8 cellular contexts compared by ENCODE assay signal in the genomic region with DNA sequence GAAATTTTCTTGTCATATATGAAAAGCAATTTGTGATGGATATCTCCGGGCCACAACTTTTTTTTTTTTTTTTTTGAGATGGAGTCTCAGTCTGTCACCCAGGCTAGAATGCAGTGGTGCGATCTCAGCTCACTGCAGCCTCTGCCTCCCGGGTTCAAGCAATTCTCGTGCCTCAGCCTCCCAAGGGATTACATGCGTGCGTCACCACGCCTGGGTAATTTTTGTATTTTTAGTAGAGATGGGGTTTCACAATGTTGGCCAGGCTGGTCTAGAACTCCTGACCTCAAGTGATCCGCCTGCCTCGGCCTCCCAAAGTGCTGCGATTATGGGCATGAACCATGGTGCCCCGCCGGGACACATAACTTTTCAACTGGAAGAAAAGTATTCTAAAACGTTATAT. TPM values are rescaled to one million over a fixed set of nuclear protein-coding genes. Genes with fewer than 3 reads are reported as not detected.
DNase-seq lines count a peak whose midpoint lies in the region; ATAC-seq, FAIRE-seq and TF ChIP-seq lines count a peak whose summit lies in the region.
"Not testable (repeated sequence)": the region's sequence is repeated elsewhere in the genome, so short reads cannot be mapped to it uniquely, and the experiment has no call there.

No MANE protein-coding gene starts in this region.

- H3K36me3 Mint-ChIP-seq in activated CD4-positive, alpha-beta T cell treated with anti-CD3 and anti-CD28 coated beads, Interleukin-2, amount 10 ng/mL, durations not matched to agents 24 days and 14 days (ENCODE audit: low read depth) = not testable (repeated sequence)

- peaks cover 54% of the 10 kb centered on the region for H3F3A ChIP-seq in PC-9 (ENCODE audit: insufficient read depth, low read depth)

- H3K27me3 Mint-ChIP-seq in activated CD4-positive, alpha-beta T cell treated with anti-CD3 and anti-CD28 coated beads, Interleukin-2, amount 10 ng/mL, durations not matched to agents 24 days and 14 days = not testable (repeated sequence)

- 59% methylated on average over 13 of the region's 13 CpGs for WGBS in GM12878 (ENCODE audit: insufficient coverage, insufficient replicate concordance, low lambda C conversion rate, missing lambda C conversion rate)

- H3K27me3 ChIP-seq in BLaER1 treated with 17β-estradiol and CSF1 and Interleukin-3, amounts not matched to agents 10 nM and 100 nM; PC-9 (ENCODE audit: insufficient read depth, low read depth); GM12878 (replicated peaks in 1 of 2; ENCODE audit: control insufficient read depth in 2 of 2, insufficient read depth in 2 of 2, low read length in 1 of 2); endothelial cell of umbilical vein (ENCODE audit: control insufficient read depth in 2 of 2, insufficient read depth in 2 of 2, low read length in 2 of 2); foreskin keratinocyte; skeletal muscle satellite cell (ENCODE audit: control insufficient read depth, insufficient read depth, low read length); tibial artery: not testable (repeated sequence)

- DNase-seq in PC-9; GM12878 (ENCODE audit: low read depth, low spot score); endothelial cell of umbilical vein (ENCODE audit: low read depth, low spot score); foreskin keratinocyte: not testable (repeated sequence)
- DNase-seq in activated CD4-positive, alpha-beta T cell treated with anti-CD3 and anti-CD28 coated beads, Interleukin-2, amount 10 ng/mL, durations not matched to agents 24 days and 14 days = peak; percentile 17
- peak; percentile 46 to 93 for DNase-seq in tibial artery

- TF ChIP-seq RAD21 in GM12878 (IDR thresholded peaks at IDR 0.05; ENCODE audit: insufficient read depth, low read depth, low read length) = not testable (repeated sequence)

- CTCF ChIA-PET in PC-9 (lab: Charles Lee) = interaction anchor here (0.7 kb wide), 1 partner anchor 142 kb away, joined by 3 read pairs; no protein-coding TSS in a partner anchor
- CTCF ChIA-PET in GM12878 (lab: Yijun Ruan, JAX); endothelial cell of umbilical vein (lab: Charles Lee): not testable (repeated sequence)

- H3K9me3 ChIP-seq in BLaER1 treated with 17β-estradiol and CSF1 and Interleukin-3, amounts not matched to agents 10 nM and 100 nM (replicated peaks in 1 of 11) = peaks cover 31 to 58% (median 51%) of the 10 kb centered on the region in 11 experiments
- H3K9me3 ChIP-seq in PC-9 (ENCODE audit: insufficient read depth, low read depth); GM12878 (replicated peaks; ENCODE audit: control insufficient read depth, insufficient read depth, low read length); endothelial cell of umbilical vein (replicated peaks; ENCODE audit: control insufficient read depth, insufficient read depth, low read length); skeletal muscle satellite cell (replicated peaks; ENCODE audit: low read length); tibial artery: not testable (repeated sequence)

- peaks cover 27 to 73% (median 46%) of the 10 kb centered on the region in 11 experiments for H3K36me3 ChIP-seq in BLaER1 treated with 17β-estradiol and CSF1 and Interleukin-3, amounts not matched to agents 10 nM and 100 nM
- not testable (repeated sequence) for H3K36me3 ChIP-seq in PC-9 (ENCODE audit: low read depth); GM12878 (ENCODE audit: control insufficient read depth in 2 of 2, insufficient read depth in 2 of 2, low read length in 1 of 2); endothelial cell of umbilical vein (ENCODE audit: control insufficient read depth in 2 of 2, extremely low read depth in 1 of 2, insufficient read depth in 2 of 2, low read length in 2 of 2); skeletal muscle satellite cell (ENCODE audit: insufficient read depth, low read length); tibial artery

- peak overlapping the region in 8 of 11 experiments; percentile 1 to 52 (median 40); a peak in 11 of 22 replicates for H3K27ac ChIP-seq in BLaER1 treated with 17β-estradiol and CSF1 and Interleukin-3, amounts not matched to agents 10 nM and 100 nM
- H3K27ac ChIP-seq in PC-9 = peak overlapping the region; percentile 82
- not testable (repeated sequence) for H3K27ac ChIP-seq in GM12878 (ENCODE audit: control insufficient read depth, insufficient read depth)
- H3K27ac ChIP-seq in endothelial cell of umbilical vein (ENCODE audit: insufficient read depth, low read depth, low read length) = peak overlapping the region; percentile 87
- peak overlapping the region; percentile 92 for H3K27ac ChIP-seq in foreskin keratinocyte
- peak overlapping the region; percentile 84 to 93 for H3K27ac ChIP-seq in tibial artery

- H3K4me1 Mint-ChIP-seq in activated CD4-positive, alpha-beta T cell treated with anti-CD3 and anti-CD28 coated beads, Interleukin-2, amount 10 ng/mL, durations not matched to agents 24 days and 14 days = peaks cover 24% of the 10 kb centered on the region

- peaks cover 5 to 62% (median 35%) of the 10 kb centered on the region in 11 experiments; a peak in 17 of 22 replicates for H4K20me1 ChIP-seq in BLaER1 treated with 17β-estradiol and CSF1 and Interleukin-3, amounts not matched to agents 10 nM and 100 nM
- H4K20me1 ChIP-seq in PC-9 (ENCODE audit: insufficient read depth) = peaks cover 17% of the 10 kb centered on the region
- not testable (repeated sequence) for H4K20me1 ChIP-seq in GM12878 (ENCODE audit: control insufficient read depth, insufficient read depth); endothelial cell of umbilical vein (replicated peaks; ENCODE audit: control insufficient read depth, extremely low read depth, insufficient read depth, low read length)

- TF ChIP-seq CTCF in PC-9 (conservative IDR thresholded peaks at IDR 0.05); GM12878 (IDR thresholded peaks at IDR 0.05 in 2 of 3, conservative IDR thresholded peaks at IDR 0.05 in 1 of 3; ENCODE audit: control insufficient read depth in 2 of 3, extremely low read depth in 1 of 3, insufficient read depth in 1 of 3, low read depth in 3 of 3, low read length in 3 of 3); endothelial cell of umbilical vein (IDR thresholded peaks at IDR 0.05; ENCODE audit: extremely low read depth in 1 of 2, insufficient read depth in 1 of 2, low read depth in 1 of 2, low read length in 2 of 2); foreskin keratinocyte (conservative IDR thresholded peaks at IDR 0.05); tibial artery (IDR thresholded peaks at IDR 0.05): not testable (repeated sequence)

- H3K4me3 ChIP-seq in BLaER1 treated with 17β-estradiol and CSF1 and Interleukin-3, amounts not matched to agents 10 nM and 100 nM; PC-9; GM12878; endothelial cell of umbilical vein (replicated peaks in 1 of 3; ENCODE audit: insufficient read depth in 1 of 3, low read depth in 1 of 3, low read length in 3 of 3); skeletal muscle satellite cell (ENCODE audit: low read length); tibial artery: not testable (repeated sequence)

- not testable (repeated sequence) for FAIRE-seq in GM12878 (lab: Jason Lieb, UNC); endothelial cell of umbilical vein (lab: Jason Lieb, UNC)

- H3K9ac ChIP-seq in BLaER1 treated with 17β-estradiol and CSF1 and Interleukin-3, amounts not matched to agents 10 nM and 100 nM; GM12878 (ENCODE audit: control insufficient read depth, insufficient read depth, low read length); endothelial cell of umbilical vein (replicated peaks; ENCODE audit: extremely low read depth, insufficient read depth, low read length); skeletal muscle satellite cell (ENCODE audit: low read depth, low read length): not testable (repeated sequence)

- in situ Hi-C loops in GM12878 (cut with MboI) = not testable (repeated sequence)

- POLR2A ChIA-PET in PC-9 (lab: Charles Lee; ENCODE audit: unreplicated experiment) = interaction anchor here (0.7 kb wide), 1 partner anchor 108 kb away, joined by 3 read pairs; no protein-coding TSS in a partner anchor
- POLR2A ChIA-PET in GM12878 (lab: Charles Lee); endothelial cell of umbilical vein (lab: Charles Lee): not testable (repeated sequence)

- H3K79me2 ChIP-seq in PC-9 (ENCODE audit: low read depth) (peaks cover 100% of the 10 kb centered on the region), GM12878 (ENCODE audit: control insufficient read depth, insufficient read depth, low read length) (peaks cover 12% of the 10 kb centered on the region), endothelial cell of umbilical vein (ENCODE audit: control insufficient read depth, insufficient read depth, low read length) (peaks cover 86% of the 10 kb centered on the region)

- intact Hi-C loops in PC-9 (cut with micrococcal nuclease; ENCODE audit: unreplicated experiment); GM12878 (cut with micrococcal nuclease; ENCODE audit: unreplicated experiment); tibial artery (cut with DNase I; ENCODE audit: low total_unique reads): not testable (repeated sequence)
- intact Hi-C loops in activated CD4-positive, alpha-beta T cell treated with anti-CD3 and anti-CD28 coated beads, Interleukin-2, amount 10 ng/mL, durations not matched to agents 24 days and 14 days (cut with micrococcal nuclease) = loop anchor here (1.0 kb wide), 1 partner anchor 39 kb away; no protein-coding TSS in a partner anchor
- intact Hi-C loops in endothelial cell of umbilical vein (cut with micrococcal nuclease) = loop anchor here (2.0 kb wide), 1 partner anchor 39 kb away; no protein-coding TSS in a partner anchor

- H2AFZ ChIP-seq in PC-9; GM12878 (ENCODE audit: control insufficient read depth, low read depth, low read length); endothelial cell of umbilical vein (ENCODE audit: low read depth, low read length): not testable (repeated sequence)

- TF ChIP-seq EP300 in GM12878 (IDR thresholded peaks at IDR 0.05; ENCODE audit: borderline replicate concordance in 1 of 2, control insufficient read depth in 1 of 2, low read depth in 2 of 2, low read length in 2 of 2) = not testable (repeated sequence)

- not testable (repeated sequence) for BruUV-seq in PC-9 (replicated peaks; lab: Mats Ljungman, UMichigan); GM12878 (replicated peaks; lab: Mats Ljungman, UMichigan); endothelial cell of umbilical vein (replicated peaks; lab: Mats Ljungman, UMichigan)

- H3K9me2 ChIP-seq in PC-9 (ENCODE audit: insufficient read depth) = not testable (repeated sequence)

- peak overlapping the region; percentile 40 to 66 (median 55); a peak in 20 of 22 replicates for H3K4me2 ChIP-seq in BLaER1 treated with 17β-estradiol and CSF1 and Interleukin-3, amounts not matched to agents 10 nM and 100 nM
- H3K4me2 ChIP-seq in PC-9 = peak overlapping the region; percentile 41
- not testable (repeated sequence) for H3K4me2 ChIP-seq in GM12878 (ENCODE audit: control insufficient read depth, insufficient read depth)
- peak overlapping the region; percentile 77 for H3K4me2 ChIP-seq in endothelial cell of umbilical vein (ENCODE audit: insufficient read depth, low read length)
- H3K4me2 ChIP-seq in skeletal muscle satellite cell (ENCODE audit: low read length) = peak overlapping the region; percentile 57

- not testable (repeated sequence) for H3K9me1 ChIP-seq in endothelial cell of umbilical vein (replicated peaks; ENCODE audit: control insufficient read depth, extremely low read depth, insufficient read depth, low read length)

- TF ChIP-seq POLR2A in GM12878 (IDR thresholded peaks at IDR 0.05; ENCODE audit: low read depth, low read length); endothelial cell of umbilical vein (IDR thresholded peaks at IDR 0.05; ENCODE audit: low read depth, low read length): not testable (repeated sequence)

- SMC1A ChIA-PET in GM12878 (lab: Charles Lee; ENCODE audit: uncharacterized antibody, unreplicated experiment) = interaction anchor here (1.6 to 2.4 kb wide), 2 partner anchors 9 to 11 kb away, joined by 4 to 15 read pairs; no protein-coding TSS in a partner anchor

- peaks cover 51 to 71% (median 60%) of the 10 kb centered on the region in 10 experiments for H3K4me1 ChIP-seq in BLaER1 treated with 17β-estradiol and CSF1 and Interleukin-3, amounts not matched to agents 10 nM and 100 nM
- H3K4me1 ChIP-seq in PC-9 (replicated peaks; ENCODE audit: insufficient read depth) (peaks cover 73% of the 10 kb centered on the region), endothelial cell of umbilical vein (ENCODE audit: control insufficient read depth, extremely low read depth, insufficient read depth, low read length) (peaks cover 34% of the 10 kb centered on the region), foreskin keratinocyte (peaks cover 48% of the 10 kb centered on the region), skeletal muscle satellite cell (ENCODE audit: control insufficient read depth, insufficient read depth, low read length) (peaks cover 51% of the 10 kb centered on the region), tibial artery (peaks cover 0 to 99% (median 75%) of the 10 kb centered on the region in 4 donors)
- H3K4me1 ChIP-seq in GM12878 (ENCODE audit: control insufficient read depth, insufficient read depth, low read length) = not testable (repeated sequence)

- dilution Hi-C loops in endothelial cell of umbilical vein (cut with MboI; ENCODE audit: extremely low pct_ligation_motif_present, low sequenced_read_pairs) = not testable (repeated sequence)

- ATAC-seq in GM12878, foreskin keratinocyte: not testable (repeated sequence)

- RAD21 ChIA-PET in GM12878 (lab: Charles Lee; ENCODE audit: unreplicated experiment) = not testable (repeated sequence)

- H3K4me3 Mint-ChIP-seq in activated CD4-positive, alpha-beta T cell treated with anti-CD3 and anti-CD28 coated beads, Interleukin-2, amount 10 ng/mL, durations not matched to agents 24 days and 14 days = not testable (repeated sequence)

- H3K27ac Mint-ChIP-seq in activated CD4-positive, alpha-beta T cell treated with anti-CD3 and anti-CD28 coated beads, Interleukin-2, amount 10 ng/mL, durations not matched to agents 24 days and 14 days = not testable (repeated sequence)

- H3K9me3 Mint-ChIP-seq in activated CD4-positive, alpha-beta T cell treated with anti-CD3 and anti-CD28 coated beads, Interleukin-2, amount 10 ng/mL, durations not matched to agents 24 days and 14 days = not testable (repeated sequence)

RNA-seq across cellular contexts. Expression of a gene that starts 40.1 kb away (rescaled TPM):
- total RNA-seq in PC-9 (2021) (53.2 and 63.9 TPM in 2 replicates), GM12878 (2014; rRNA removed) (9.4 and 9.8 TPM in 2 replicates), GM12878 (2014; rRNA removed; fragmentation: Illumina TruSeq; extraction: Trizol) (7.1 and 7.2 TPM in 2 replicates), GM12878 (2021) (10.3 and 14.0 TPM in 2 replicates), endothelial cell of umbilical vein (22.3 and 22.8 TPM in 2 replicates), foreskin keratinocyte (23.8 and 32.1 TPM in 2 replicates)
- 12.5 and 13.1 TPM in 2 replicates for total RNA-seq in activated CD4-positive, alpha-beta T cell treated with anti-CD3 and anti-CD28 coated beads, Interleukin-2, amount 10 ng/mL, durations not matched to agents 24 days and 14 days
- total RNA-seq in GM12878 (2013; cell fraction: nucleolus; rRNA removed) = 23.7 and 25.3 TPM in 2 replicates
- polyA plus RNA-seq in GM12878 (2011; ENCODE audit: low read depth) = 4.8 TPM
- polyA plus RNA-seq in GM12878 (2011; rRNA removed) (7.7 and 9.1 TPM in 2 replicates), GM12878 (2014; fragmentation: Illumina TruSeq; extraction: Trizol) (8.6 and 9.2 TPM in 2 replicates), GM12878 (2014; fragmentation: Nextera tagmentation; extraction: Ambion mirVana) (1 to 10 TPM in 1 of 2 experiments, under 1 TPM in 1; 0.76 to 1.1 TPM), GM12878 (2014; rRNA removed) (8.6 and 8.8 TPM in 2 replicates), GM12878 (2016; fragmentation: Nextera tagmentation; extraction: Ambion mirVana) (1 to 10 TPM; 4.9 to 5.2 TPM), endothelial cell of umbilical vein (9.6 and 11.5 TPM in 2 replicates), foreskin keratinocyte (7.8 and 9.3 TPM in 2 replicates)
- polyA plus RNA-seq in GM12878 (2011; cell fraction: cytosol; rRNA removed) = 6.0 and 6.2 TPM in 2 replicates
- 12.4 and 15.8 TPM in 2 replicates for polyA plus RNA-seq in GM12878 (2011; cell fraction: nucleus; rRNA removed)
- polyA plus RNA-seq in GM12878 (2012) = 4.9 and 6.7 TPM in 2 replicates
- polyA minus RNA-seq in GM12878 (2011; rRNA and poly(A)+ RNA removed) = 6.9 and 7.5 TPM in 2 replicates
- polyA minus RNA-seq in GM12878 (2011; cell fraction: cytosol; rRNA and poly(A)+ RNA removed) = 2.3 and 3.0 TPM in 2 replicates
- 4.7 and 10.0 TPM in 2 replicates for polyA minus RNA-seq in GM12878 (2011; cell fraction: nucleus; rRNA and poly(A)+ RNA removed)
- 10.9 and 12.2 TPM in 2 replicates for polyA plus RNA-seq in endothelial cell of umbilical vein (2011; cell fraction: cytosol; rRNA removed)
- polyA plus RNA-seq in endothelial cell of umbilical vein (2011; cell fraction: nucleus; rRNA removed) = 40.7 and 46.5 TPM in 2 replicates
- 15.3 and 16.8 TPM in 2 replicates for polyA plus RNA-seq in endothelial cell of umbilical vein (2012)
- polyA minus RNA-seq in endothelial cell of umbilical vein = 16.2 and 18.4 TPM in 2 replicates
- polyA minus RNA-seq in endothelial cell of umbilical vein (2011; cell fraction: cytosol; rRNA and poly(A)+ RNA removed) = 6.3 TPM
- 26.8 and 32.5 TPM in 2 replicates for polyA minus RNA-seq in endothelial cell of umbilical vein (2011; cell fraction: nucleus; rRNA and poly(A)+ RNA removed)
- 15.1 and 19.5 TPM in 2 replicates for total RNA-seq in skeletal muscle satellite cell (2012; rRNA removed)
